10 cellular contexts compared by ENCODE assay signal in the genomic region with DNA sequence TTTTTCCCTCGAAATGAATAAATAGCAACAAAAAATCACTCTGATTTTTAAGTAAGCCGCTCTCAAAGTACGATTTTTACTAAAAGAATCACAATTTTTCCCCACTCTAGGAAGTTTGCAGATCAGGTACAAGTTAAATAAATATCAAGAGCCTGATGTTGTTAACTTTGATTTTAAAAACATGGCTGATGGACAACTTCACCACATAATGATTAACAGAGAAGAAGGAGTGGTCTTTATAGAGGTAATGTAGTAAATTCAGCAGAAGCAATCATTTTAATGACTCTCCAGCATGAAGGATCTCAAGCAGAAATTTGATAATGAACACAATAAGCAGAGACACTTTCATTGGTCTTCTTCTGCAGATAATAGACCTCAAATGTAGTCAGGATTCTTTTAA.
"Had no signal": no experiment of that assay in that cellular context is flagged by ENCODE, and none has a peak within 500 bp of the region (broad histone marks: within the 10 kb centered on the region; RNA-seq: fewer than 3 reads in every experiment).

No MANE protein-coding gene starts in this region.

- ATAC-seq: HCT116, K562 had no signal

- DNase-seq: GM23248, GOT3, H7, HFFc6, IMR-90, KG1 had no signal

- H2AFZ ChIP-seq: GM23248 had no signal

- H3K9me3 ChIP-seq: HAP-1 had no signal

- H3K9ac ChIP-seq: GM23248 had no signal

- H3K4me1 ChIP-seq: HAP-1 had no signal

- H3K27ac ChIP-seq: GM23248, HL-60 had no signal

- H3K36me3 ChIP-seq: HAP-1 had no signal

- H3K4me3 ChIP-seq: GM23248, HAP-1, K562 had no signal
